18 cellular contexts compared by ENCODE assay signal in the genomic region with DNA sequence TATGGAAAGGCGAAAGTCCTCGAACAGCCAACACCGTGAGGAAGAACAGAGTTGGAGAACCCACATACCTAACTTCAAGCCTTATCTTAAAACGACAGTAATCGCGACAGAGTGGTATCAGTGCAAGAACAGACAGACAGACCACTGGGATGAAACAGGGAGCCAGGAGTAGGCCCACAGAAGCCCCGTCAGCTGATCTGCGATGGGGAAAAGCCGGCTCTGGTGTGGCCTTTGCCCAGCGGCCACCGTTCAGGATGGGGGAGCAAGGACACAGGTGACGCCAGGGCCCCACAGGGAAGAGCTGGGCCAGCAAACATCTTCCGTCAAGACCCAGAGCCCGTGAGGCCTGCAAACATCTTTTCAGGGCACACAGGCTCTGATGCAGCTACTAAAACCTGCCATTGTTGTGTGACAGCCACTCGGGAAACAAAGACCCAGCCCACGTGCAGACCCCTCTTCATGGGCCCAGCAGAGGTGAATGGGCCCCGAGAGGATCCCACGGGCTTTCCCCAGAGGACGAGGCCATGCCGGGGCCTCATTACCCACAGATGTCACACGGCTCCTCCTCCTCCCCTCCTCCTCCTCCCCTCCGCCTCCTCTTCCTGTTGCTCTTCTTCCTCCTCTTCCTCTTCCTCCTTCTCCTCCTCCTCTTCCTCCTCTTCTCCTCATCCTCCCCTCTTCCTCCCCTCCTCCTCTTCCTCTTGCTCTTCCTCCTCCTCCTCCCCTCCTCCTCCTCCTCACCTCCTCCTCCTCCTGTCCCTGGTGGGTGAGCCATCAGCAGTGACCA.
DNase-seq lines count a peak whose midpoint lies in the region; ATAC-seq, FAIRE-seq and TF ChIP-seq lines count a peak whose summit lies in the region.
"Had no signal": no experiment of that assay in that cellular context is flagged by ENCODE, and none has a peak within 500 bp of the region (broad histone marks: within the 10 kb centered on the region; RNA-seq: fewer than 3 reads in every experiment).

No MANE protein-coding gene starts in this region.

- H2BK12ac ChIP-seq in neuronal stem cell (ENCODE audit: low read length) = no peak overlapping the region

- TF ChIP-seq CTCF in RWPE2 (IDR thresholded peaks at IDR 0.05; ENCODE audit: poor library complexity, severe bottlenecking) (no peak), endothelial cell (IDR thresholded peaks at IDR 0.05; ENCODE audit: unreplicated experiment) (no peak)

- H3K4me2 ChIP-seq in neuronal stem cell (ENCODE audit: insufficient read depth, low read length, poor library complexity, severe bottlenecking) = no peak overlapping the region

- no peak overlapping the region for H2BK120ac ChIP-seq in neuronal stem cell (ENCODE audit: low read depth, low read length)

- H3K18ac ChIP-seq in neuronal stem cell (ENCODE audit: low read length) = peak overlapping the region; percentile 38

- no peak overlapping the region for H3K9ac ChIP-seq in neuronal stem cell (ENCODE audit: low read depth, low read length, poor library complexity)

- peaks cover 0 to 2% (median 0%) of the 10 kb centered on the region in 3 donors for H3K4me1 Mint-ChIP-seq in CD8-positive, alpha-beta memory T cell
- H3K4me1 Mint-ChIP-seq in endothelial cell (ENCODE audit: unreplicated experiment) = peaks cover 40% of the 10 kb centered on the region

- no peak overlapping the region for H3K4me3 Mint-ChIP-seq in CD8-positive, alpha-beta memory T cell
- peak overlapping the region; percentile 13 for H3K4me3 Mint-ChIP-seq in endothelial cell (ENCODE audit: unreplicated experiment)
- H3K4me3 Mint-ChIP-seq: B cell; CD4-positive, alpha-beta T cell had no signal

- no peaks in the 10 kb centered on the region for H3K36me3 ChIP-seq in CD8-positive, alpha-beta memory T cell (ENCODE audit: insufficient read depth, low read length)
- H3K36me3 ChIP-seq in RWPE2 (ENCODE audit: low read depth) = no peaks in the 10 kb centered on the region
- no peaks in the 10 kb centered on the region for H3K36me3 ChIP-seq in neuronal stem cell (replicated peaks in 1 of 2; ENCODE audit: control insufficient read depth in 2 of 2, insufficient read depth in 2 of 2, low read length in 2 of 2)
- H3K36me3 ChIP-seq: HAP-1, Peyer's patch had no signal

- H3K23ac ChIP-seq in neuronal stem cell (ENCODE audit: low read depth, low read length, poor library complexity) = no peak overlapping the region

- H3K79me1 ChIP-seq in neuronal stem cell (ENCODE audit: low read depth, low read length) = no peaks in the 10 kb centered on the region

- H3K14ac ChIP-seq in neuronal stem cell (ENCODE audit: low read length) = peak overlapping the region; percentile 21

- CTCF ChIA-PET in CD8-positive, alpha-beta memory T cell (lab: Charles Lee) = no interaction called here

- H3K9me3 Mint-ChIP-seq in CD8-positive, alpha-beta memory T cell = no peaks in the 10 kb centered on the region
- H3K9me3 Mint-ChIP-seq in endothelial cell (ENCODE audit: unreplicated experiment) = no peaks in the 10 kb centered on the region
- H3K9me3 Mint-ChIP-seq: CD4-positive, alpha-beta T cell had no signal

- no peak overlapping the region for H4K91ac ChIP-seq in neuronal stem cell (ENCODE audit: low read depth, low read length, poor library complexity)

- H4K8ac ChIP-seq in neuronal stem cell (ENCODE audit: low read depth, low read length) = no peak overlapping the region

- no peaks in the 10 kb centered on the region for H3K9me3 ChIP-seq in CD8-positive, alpha-beta memory T cell (ENCODE audit: low read length)
- H3K9me3 ChIP-seq in RWPE2 (ENCODE audit: severe bottlenecking) (no peaks in the 10 kb centered on the region), neuronal stem cell (replicated peaks in 1 of 2; ENCODE audit: control insufficient read depth in 2 of 2, insufficient read depth in 1 of 2, low read depth in 1 of 2, low read length in 2 of 2) (peaks cover 0 to 1% of the 10 kb centered on the region in 2 donors)
- H3K9me3 ChIP-seq: HAP-1, Peyer's patch had no signal

- H3K4me3 ChIP-seq in CD8-positive, alpha-beta memory T cell (ENCODE audit: low read length) = no peak overlapping the region
- H3K4me3 ChIP-seq in RWPE2 (ENCODE audit: severe bottlenecking) (no peak overlapping the region), neuronal stem cell (ENCODE audit: low read length in 2 of 2) (no peak overlapping the region)
- H3K4me3 ChIP-seq: HAP-1, Peyer's patch had no signal

- no peak overlapping the region for H2BK5ac ChIP-seq in neuronal stem cell (ENCODE audit: low read length)

- ATAC-seq in RWPE2 (ENCODE audit: low read depth) (no peak), GM21528 (IDR thresholded peaks at IDR 0.05; ENCODE audit: low FRiP score, unreplicated experiment) (no peak)
- ATAC-seq: Right ventricle myocardium inferior had no signal

- no peaks in the 10 kb centered on the region for H3K36me3 Mint-ChIP-seq in CD8-positive, alpha-beta memory T cell
- H3K36me3 Mint-ChIP-seq in endothelial cell (ENCODE audit: low read depth, unreplicated experiment) = peaks cover 8% of the 10 kb centered on the region

- no peak for DNase-seq in CD8-positive, alpha-beta memory T cell
- DNase-seq in RWPE2 (ENCODE audit: low spot score) (peak; percentile 38), endothelial cell (ENCODE audit: low spot score) (no peak), neuronal stem cell (ENCODE audit: low spot score) (no peak), GM19239 (ENCODE audit: insufficient read length, low spot score) (no peak), NCI-H128 (lab: John Stamatoyannopoulos, UW; ENCODE audit: unreplicated experiment) (no peak)
- no peak for DNase-seq in activated T-cell treated with anti-CD3 and anti-CD28 coated beads, Interleukin-2, amount 50 U/mL, for 48 hours
- DNase-seq: CD4-positive, alpha-beta T cell; DMS79; NCI-H1092 treated with DMSO at 0.1 percent for 48 hours; NCI-H2081; NCI-H2171 treated with DMSO at 0.1 percent for 48 hours; NCI-H446 treated with DMSO at 0.1 percent for 48 hours had no signal

- H3K4me1 ChIP-seq in CD8-positive, alpha-beta memory T cell (ENCODE audit: insufficient read depth, low read length) = no peaks in the 10 kb centered on the region
- H3K4me1 ChIP-seq in RWPE2 (ENCODE audit: insufficient read depth, poor library complexity, severe bottlenecking) (no peaks in the 10 kb centered on the region), neuronal stem cell (ENCODE audit: control insufficient read depth in 2 of 2, insufficient read depth in 1 of 2, low read depth in 1 of 2, low read length in 2 of 2) (peaks cover 5 to 12% of the 10 kb centered on the region in 2 donors)
- H3K4me1 ChIP-seq: HAP-1 had no signal

- no CpG with 5 or more reads among the region's 22 CpGs for WGBS in neuronal stem cell (ENCODE audit: extremely low coverage in 2 of 2, insufficient read length in 2 of 2, insufficient replicate concordance in 1 of 2), 2 donors

- POLR2A ChIA-PET in CD8-positive, alpha-beta memory T cell (lab: Charles Lee) = no interaction called here

- H2AK5ac ChIP-seq in neuronal stem cell (ENCODE audit: low read depth, low read length) = no peak overlapping the region

- peak overlapping the region; percentile 58 for H2AFZ ChIP-seq in neuronal stem cell (ENCODE audit: low read length)

- no peak overlapping the region for H3K4ac ChIP-seq in neuronal stem cell (ENCODE audit: low read length)

- no peak for FAIRE-seq in GM19239 (lab: Jason Lieb, UNC)

- H3K27me3 Mint-ChIP-seq in CD8-positive, alpha-beta memory T cell = peaks cover 14 to 35% of the 10 kb centered on the region in 2 donors
- H3K27me3 Mint-ChIP-seq in endothelial cell (ENCODE audit: unreplicated experiment) = peaks cover 9% of the 10 kb centered on the region

- peak overlapping the region; percentile 75 for H2BK15ac ChIP-seq in neuronal stem cell (ENCODE audit: low read length)

- H3K27ac ChIP-seq in CD8-positive, alpha-beta memory T cell (ENCODE audit: low read depth, low read length) = peak overlapping the region; percentile 57
- H3K27ac ChIP-seq in RWPE2 (ENCODE audit: poor library complexity, severe bottlenecking) = no peak overlapping the region
- H3K27ac ChIP-seq in neuronal stem cell (replicated peaks; ENCODE audit: low read length) = no peak overlapping the region
- H3K27ac ChIP-seq: Peyer's patch had no signal

- H3K27me3 ChIP-seq in CD8-positive, alpha-beta memory T cell (ENCODE audit: insufficient read depth, low read length, poor library complexity, severe bottlenecking) = no peaks in the 10 kb centered on the region
- H3K27me3 ChIP-seq in RWPE2 (ENCODE audit: insufficient read depth, poor library complexity, severe bottlenecking) = no peaks in the 10 kb centered on the region
- peaks cover 0 to 6% (median 0%) of the 10 kb centered on the region in 3 experiments for H3K27me3 ChIP-seq in neuronal stem cell (ENCODE audit: control insufficient read depth in 3 of 3, insufficient read depth in 3 of 3, low read depth in 1 of 3, low read length in 3 of 3)
- H3K27me3 ChIP-seq: Peyer's patch had no signal

- no peak overlapping the region for H3K27ac Mint-ChIP-seq in CD8-positive, alpha-beta memory T cell
- H3K27ac Mint-ChIP-seq in endothelial cell (ENCODE audit: unreplicated experiment) = peak overlapping the region; percentile 89
- H3K27ac Mint-ChIP-seq: B cell; CD4-positive, alpha-beta T cell had no signal
